8 cellular contexts compared by ENCODE assay signal in genomic region chr9:6305954-6306563, GRCh38. TPM values are rescaled to one million over a fixed set of nuclear protein-coding genes. Genes with fewer than 3 reads are reported as not detected.
DNase-seq lines count a peak whose midpoint lies in the region; ATAC-seq and TF ChIP-seq lines count a peak whose summit lies in the region.

No MANE protein-coding gene starts in this region.

- H3K4me3 ChIP-seq in A673 (ENCODE audit: low read depth, low read length, poor library complexity, severe bottlenecking) (no peak overlapping the region), colonic mucosa (no peak overlapping the region), lung (no peak overlapping the region)

- H3K36me3 ChIP-seq in A673 (ENCODE audit: insufficient read depth, low read length, poor library complexity, severe bottlenecking) (no peaks in the 10 kb centered on the region), colonic mucosa (no peaks in the 10 kb centered on the region), lung (ENCODE audit: control insufficient read depth in 2 of 2, insufficient read depth in 2 of 2, low read length in 2 of 2) (no peaks in the 10 kb centered on the region)

- 95% methylated on average over 2 of the region's 2 CpGs for WGBS in lung, 2 donors

- H3K9me3 ChIP-seq in A673 (ENCODE audit: low read depth, low read length, poor library complexity, severe bottlenecking) (no peaks in the 10 kb centered on the region), colonic mucosa (no peaks in the 10 kb centered on the region), lung (ENCODE audit: control insufficient read depth in 2 of 2, insufficient read depth in 1 of 2, low read length in 1 of 2) (no peaks in the 10 kb centered on the region)

- no TSS peak for BruUV-seq in A673 (replicated peaks; lab: Mats Ljungman, UMichigan)

- DNase-seq in A673 (ENCODE audit: low spot score) = peak; percentile 65
- DNase-seq in GM13976 (ENCODE audit: low spot score) = no peak
- peak; percentile 35 for DNase-seq in NCI-H345 (lab: John Stamatoyannopoulos, UW)
- DNase-seq in colonic mucosa = no peak
- DNase-seq in lung (ENCODE audit: low spot score) = no peak
- DNase-seq in activated T-cell treated with anti-CD3 and anti-CD28 coated beads, Interleukin-2, amount 50 U/mL, for 4 hours = no peak
- DNase-seq in NCI-H226 = no peak

- H3K9ac ChIP-seq in colonic mucosa (ENCODE audit: low read depth in 2 of 2, low read length in 2 of 2) = no peak overlapping the region

- H3K4me1 ChIP-seq in A673 (ENCODE audit: insufficient read depth, low read length, poor library complexity, severe bottlenecking) (no peaks in the 10 kb centered on the region), colonic mucosa (no peaks in the 10 kb centered on the region), lung (ENCODE audit: control insufficient read depth in 2 of 2, insufficient read depth in 2 of 2, low read length in 2 of 2) (no peaks in the 10 kb centered on the region)

- TF ChIP-seq CTCF in A673 (conservative IDR thresholded peaks at IDR 0.05; ENCODE audit: low read depth, low read length) (peak; percentile 65), GM13976 (IDR thresholded peaks at IDR 0.05; ENCODE audit: borderline replicate concordance, control extremely low read depth, extremely low read depth, insufficient read depth, missing control alignments) (peak; percentile 36), colonic mucosa (IDR thresholded peaks at IDR 0.05) (peak; percentile 40), lung (IDR thresholded peaks at IDR 0.05; ENCODE audit: control extremely low read depth, extremely low read depth) (peak; percentile 25)

- in situ Hi-C loops in GM13976 (cut with MboI; ENCODE audit: low sequenced_read_pairs, unreplicated experiment) = loop anchor here (10.0 to 25.0 kb wide), 2 partner anchors 241 to 419 kb away; partner anchors contain the start of gene MLANA

- intact Hi-C loops in A673 (cut with micrococcal nuclease; ENCODE audit: unreplicated experiment) (loop anchor here (1.0 to 2.0 kb wide), 2 partner anchors 109 to 251 kb away; no protein-coding TSS in a partner anchor), colonic mucosa (cut with DNase I) (loop anchor here (2.0 to 5.0 kb wide), 3 partner anchors 109 to 419 kb away; no protein-coding TSS in a partner anchor)

- peaks cover 10% of the 10 kb centered on the region for H3K27me3 Mint-ChIP-seq in activated T-cell treated with anti-CD3 and anti-CD28 coated beads, Interleukin-2, amount 50 U/mL, for 4 hours (ENCODE audit: low read depth)

- POLR2A ChIA-PET in A673 (lab: Charles Lee; ENCODE audit: low non-redundant PET) = no interaction called here

- H3K4me3 Mint-ChIP-seq in activated T-cell treated with anti-CD3 and anti-CD28 coated beads, Interleukin-2, amount 50 U/mL, for 4 hours = no peak overlapping the region

- no peaks in the 10 kb centered on the region for H3K9me3 Mint-ChIP-seq in activated T-cell treated with anti-CD3 and anti-CD28 coated beads, Interleukin-2, amount 50 U/mL, for 4 hours

- H3K27ac ChIP-seq in A673 (ENCODE audit: low read depth, low read length, poor library complexity, severe bottlenecking) = no peak overlapping the region
- no peak overlapping the region for H3K27ac ChIP-seq in colonic mucosa
- H3K27ac ChIP-seq in lung (ENCODE audit: low read depth in 1 of 2, low read length in 1 of 2) = no peak overlapping the region

- H3K4me1 Mint-ChIP-seq in activated T-cell treated with anti-CD3 and anti-CD28 coated beads, Interleukin-2, amount 50 U/mL, for 4 hours (ENCODE audit: low read depth) = no peaks in the 10 kb centered on the region

- H3K36me3 Mint-ChIP-seq in activated T-cell treated with anti-CD3 and anti-CD28 coated beads, Interleukin-2, amount 50 U/mL, for 4 hours (ENCODE audit: insufficient read depth) = no peaks in the 10 kb centered on the region

- no peak for ATAC-seq in lung (ENCODE audit: insufficient read depth, low FRiP score)
- no peak for ATAC-seq in activated T-cell treated with anti-CD3 and anti-CD28 coated beads, Interleukin-2, amount 50 U/mL, for 4 hours
- ATAC-seq in HG02884 (IDR thresholded peaks at IDR 0.05; ENCODE audit: unreplicated experiment) = no peak

- H3K27me3 ChIP-seq in A673 (replicated peaks; ENCODE audit: insufficient read depth, low read depth, low read length, poor library complexity) (peaks cover 10% of the 10 kb centered on the region), colonic mucosa (no peaks in the 10 kb centered on the region), lung (ENCODE audit: control insufficient read depth, insufficient read depth) (no peaks in the 10 kb centered on the region)

- CTCF ChIA-PET in A673 (lab: Charles Lee) = interaction anchor here (0.7 to 2.4 kb wide), 8 partner anchors 18 to 420 kb away, joined by 3 to 25 read pairs (median 4); no protein-coding TSS in a partner anchor

RNA-seq across cellular contexts. Expression of gene TPD52L3, which starts 22.1 kb away (rescaled TPM):
- total RNA-seq in A673 (2021) (not detected in 2 replicates), colonic mucosa (not detected), lung (not detected)
- polyA plus RNA-seq in lung = not detected
- total RNA-seq in activated T-cell treated with anti-CD3 and anti-CD28 coated beads, Interleukin-2, amount 50 U/mL, for 4 hours = not detected

Comparison
In these comparisons a context has a peak if more than half of its experiments do, and no peak if none do; other contexts are left out.
1. DNase-seq: peak in A673 (single experiment) and NCI-H345 (single experiment); none in GM13976 (single experiment), colonic mucosa (single experiment), lung (single experiment), activated T-cell treated with anti-CD3 and anti-CD28 coated beads, Interleukin-2, amount 50 U/mL, for 4 hours (single experiment) and NCI-H226 (single experiment).
2. Peak in every context shown above with its lines, with median percentiles within 50 percentile points of each other: CTCF ChIP-seq.